Comparison of ENCODE assay signal across 11 cellular contexts in genomic region chr5:134993161-134993560, GRCh38. TPM values are rescaled to one million over a fixed set of nuclear protein-coding genes. Genes with fewer than 3 reads are reported as not detected.
"Had no signal": no experiment of that assay in that cellular context is flagged by ENCODE, and none has a peak within 500 bp of the region (broad histone marks: within the 10 kb centered on the region; RNA-seq: fewer than 3 reads in every experiment).

No MANE protein-coding gene starts in this region.

- H3K4me3 Mint-ChIP-seq: HFFc6, IgD-negative memory B cell had no signal

- H3K27ac Mint-ChIP-seq: HFFc6, IgD-negative memory B cell had no signal

- H2AFZ ChIP-seq: GM23248 had no signal

- FAIRE-seq: HTR-8/SVneo had no signal

- H3K36me3 ChIP-seq: HAP-1 had no signal

- H3K9ac ChIP-seq: GM23248 had no signal

- H3K4me1 ChIP-seq: HAP-1 had no signal

- H3K9me3 ChIP-seq: HAP-1 had no signal

- H3K27me3 Mint-ChIP-seq: IgD-negative memory B cell had no signal

- H3K27ac ChIP-seq: GM23248 had no signal

- H3K36me3 Mint-ChIP-seq: IgD-negative memory B cell had no signal

- H3K4me3 ChIP-seq: GM23248, HAP-1 had no signal

- DNase-seq: GM23248, GOT3, H7, HFFc6, KG1 had no signal

- ATAC-seq: HCT116 had no signal

RNA-seq across cellular contexts. Expression of gene CATSPER3, which starts 25.5 kb away (rescaled TPM):
- total RNA-seq: H4, HT-29 had no signal
- polyA plus RNA-seq: IgD-negative memory B cell had no signal

RNA-seq across cellular contexts. Expression of gene PITX1, which starts 40.9 kb away (rescaled TPM):
- total RNA-seq: GM23248, H7 had no signal
- polyA plus RNA-seq: GM23248 had no signal
